ENCODE assay signal across 14 cellular contexts in the genomic region with DNA sequence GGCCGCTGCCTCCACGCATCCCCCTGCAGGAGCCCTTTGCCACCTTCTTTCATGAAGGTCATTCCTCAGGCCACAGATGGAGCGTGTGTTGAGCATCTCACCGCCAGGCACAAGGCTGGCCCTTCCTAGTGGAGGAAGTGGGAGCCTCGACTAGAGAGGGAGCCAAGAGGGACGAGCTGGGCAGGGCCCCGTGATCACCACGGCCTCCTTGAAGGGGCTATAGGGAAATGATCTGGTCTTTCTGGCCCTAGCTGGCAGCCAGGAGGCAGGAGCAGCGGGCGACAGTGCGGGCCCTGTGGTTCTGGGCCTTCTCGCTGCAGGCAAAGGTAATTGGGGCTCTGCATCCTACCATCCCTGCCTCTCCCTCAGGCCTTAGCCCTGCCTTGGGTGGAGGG.
"Had no signal": no experiment of that assay in that cellular context is flagged by ENCODE, and none has a peak within 500 bp of the region (broad histone marks: within the 10 kb centered on the region; RNA-seq: fewer than 3 reads in every experiment).

No MANE protein-coding gene starts in this region.

- ATAC-seq: activated CD4-positive, CD25-positive, alpha-beta regulatory T cell treated with anti-CD3 and anti-CD28 coated beads, Interleukin-2, amount 50 U/mL, for 24 hours; activated T-cell treated with anti-CD3 and anti-CD28 coated beads, Interleukin-2, amount 50 U/mL, for 4 hours; left ventricle myocardium superior; stimulated activated naive CD8-positive, alpha-beta T cell treated with anti-CD3 and anti-CD28 coated beads, Interleukin-15, Interleukin-2, amounts not matched to agents 100 U/mL and 50 U/mL, for 24 hours had no signal

- H3K4me3 ChIP-seq: tibial artery had no signal

- H3K27me3 ChIP-seq: tibial artery had no signal

- H3K4me3 Mint-ChIP-seq: activated T-cell treated with anti-CD3 and anti-CD28 coated beads, Interleukin-2, amount 50 U/mL, for 4 hours; immature natural killer cell; memory B cell had no signal

- H3K27ac ChIP-seq: tibial artery had no signal

- H3K27ac Mint-ChIP-seq: immature natural killer cell, memory B cell, progenitor cell of endocrine pancreas had no signal

- H3K9me3 Mint-ChIP-seq: activated T-cell treated with anti-CD3 and anti-CD28 coated beads, Interleukin-2, amount 50 U/mL, for 4 hours; immature natural killer cell; memory B cell had no signal

- H3K9me3 ChIP-seq: tibial artery had no signal

- H3K27me3 Mint-ChIP-seq: memory B cell, progenitor cell of endocrine pancreas had no signal

- DNase-seq: activated CD4-positive, alpha-beta T cell treated with anti-CD3 and anti-CD28 coated beads, Interleukin-2, amount 50 U/mL, for 4 hours; activated naive CD4-positive, alpha-beta T cell treated with anti-CD3 and anti-CD28 coated beads, Interleukin-2, amount 50 U/mL, for 16 hours; activated T-cell treated with anti-CD3 and anti-CD28 coated beads, Interleukin-2, amount 50 U/mL, for 4 hours; dermis blood vessel endothelial cell; effector memory CD4-positive, alpha-beta T cell; immature natural killer cell; left ventricle myocardium superior; stimulated activated CD4-positive, alpha-beta T cell treated with anti-CD3 and anti-CD28 coated beads, Interleukin-2, amount 100 ng/mL, for 24 hours; stimulated activated naive CD8-positive, alpha-beta T cell treated with anti-CD3 and anti-CD28 coated beads, Interleukin-15, Interleukin-2, amounts not matched to agents 100 U/mL and 50 U/mL, for 24 hours; substantia nigra; tibial artery had no signal
